ENCODE assay signal across 1 cellular context in the genomic region with DNA sequence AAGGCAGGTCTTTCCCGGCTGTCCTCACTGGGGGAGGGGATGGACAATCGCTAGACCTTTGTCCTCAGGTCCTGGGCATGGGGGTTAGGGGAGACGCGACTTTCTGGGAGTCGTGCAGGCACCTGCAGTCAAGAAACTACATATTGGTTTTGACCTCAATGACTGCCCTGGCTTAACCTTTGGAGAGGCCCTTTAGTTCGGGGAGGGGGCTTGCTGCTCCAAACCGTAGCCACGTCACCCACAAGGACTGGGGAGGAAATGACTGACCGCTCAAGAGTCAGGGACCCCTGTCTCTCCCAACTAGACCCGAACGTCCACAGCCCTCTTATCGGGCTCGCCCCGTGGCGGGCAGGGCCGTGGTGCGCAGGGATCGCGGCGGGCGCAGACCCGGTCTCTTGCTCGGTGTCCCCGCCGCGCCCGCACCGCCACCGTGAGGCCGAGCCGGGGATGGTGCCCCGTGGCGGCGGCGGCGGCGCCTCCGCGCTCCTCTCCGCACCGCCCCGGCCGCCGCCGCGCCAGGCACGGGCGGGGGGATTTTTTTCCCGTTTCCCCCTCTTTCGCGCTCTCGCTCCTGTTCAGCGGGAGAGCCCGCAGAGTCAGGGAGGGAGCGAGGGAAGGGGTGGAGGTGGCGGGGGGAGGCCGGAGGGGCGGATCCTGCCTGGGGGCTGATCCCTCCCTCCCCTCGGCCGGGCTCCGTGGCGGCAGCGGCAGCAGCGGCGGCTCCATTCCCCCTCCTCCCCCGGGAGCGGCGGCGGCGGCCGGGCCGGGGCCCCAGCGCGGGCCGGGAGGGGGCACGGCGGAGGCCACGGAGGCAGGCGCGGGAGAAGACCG.
TF ChIP-seq lines count a peak whose summit lies in the region.

A gene (plus strand): TSS at position 696 of the 831 bp plus-strand sequence. CDS start 3,579 bp downstream, outside the sequence.

TF ChIP-seq in K562, 482 proteins besides CTCF, POLR2A, EP300 and RAD21 (continued from another document):
- TF ChIP-seq, protein P1, sequence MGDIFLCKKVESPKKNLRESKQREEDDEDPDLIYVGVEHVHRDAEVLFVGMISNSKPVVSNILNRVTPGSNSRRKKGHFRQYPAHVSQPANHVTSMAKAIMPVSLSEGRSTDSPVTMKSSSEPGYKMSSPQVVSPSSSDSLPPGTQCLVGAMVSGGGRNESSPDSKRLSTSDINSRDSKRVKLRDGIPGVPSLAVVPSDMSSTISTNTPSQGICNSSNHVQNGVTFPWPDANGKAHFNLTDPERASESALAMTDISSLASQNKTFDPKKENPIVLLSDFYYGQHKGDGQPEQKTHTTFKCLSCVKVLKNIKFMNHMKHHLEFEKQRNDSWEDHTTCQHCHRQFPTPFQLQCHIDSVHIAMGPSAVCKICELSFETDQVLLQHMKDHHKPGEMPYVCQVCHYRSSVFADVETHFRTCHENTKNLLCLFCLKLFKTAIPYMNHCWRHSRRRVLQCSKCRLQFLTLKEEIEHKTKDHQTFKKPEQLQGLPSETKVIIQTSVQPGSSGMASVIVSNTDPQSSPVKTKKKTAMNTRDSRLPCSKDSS (IDR thresholded peaks at IDR 0.05; ENCODE audit: low read depth, partially characterized antibody) = no peak
- 0 out of 2 replicates have a peak, but pooled peaks have one; percentile 7 for TF ChIP-seq PML (IDR thresholded peaks at IDR 0.05; ENCODE audit: low read length)
- TF ChIP-seq, protein P2, sequence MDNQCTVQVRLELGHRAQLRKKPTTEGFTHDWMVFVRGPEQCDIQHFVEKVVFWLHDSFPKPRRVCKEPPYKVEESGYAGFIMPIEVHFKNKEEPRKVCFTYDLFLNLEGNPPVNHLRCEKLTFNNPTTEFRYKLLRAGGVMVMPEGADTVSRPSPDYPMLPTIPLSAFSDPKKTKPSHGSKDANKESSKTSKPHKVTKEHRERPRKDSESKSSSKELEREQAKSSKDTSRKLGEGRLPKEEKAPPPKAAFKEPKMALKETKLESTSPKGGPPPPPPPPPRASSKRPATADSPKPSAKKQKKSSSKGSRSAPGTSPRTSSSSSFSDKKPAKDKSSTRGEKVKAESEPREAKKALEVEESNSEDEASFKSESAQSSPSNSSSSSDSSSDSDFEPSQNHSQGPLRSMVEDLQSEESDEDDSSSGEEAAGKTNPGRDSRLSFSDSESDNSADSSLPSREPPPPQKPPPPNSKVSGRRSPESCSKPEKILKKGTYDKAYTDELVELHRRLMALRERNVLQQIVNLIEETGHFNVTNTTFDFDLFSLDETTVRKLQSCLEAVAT (IDR thresholded peaks at IDR 0.05) = no peak
- TF ChIP-seq ELF1 (tag; IDR thresholded peaks at IDR 0.05) = no peak
- TF ChIP-seq ZNF239 (CRISPR knock-in tag; IDR thresholded peaks at IDR 0.05) = no peak
- no peak for TF ChIP-seq ZNF232 (CRISPR knock-in tag; IDR thresholded peaks at IDR 0.05)
- no peak for TF ChIP-seq ZSCAN29 (IDR thresholded peaks at IDR 0.05)
- TF ChIP-seq KLF16 (IDR thresholded peaks at IDR 0.05) = no peak
- no peak for TF ChIP-seq TBL1XR1 (IDR thresholded peaks at IDR 0.05; ENCODE audit: low read length in 2 of 2)
- no peak for TF ChIP-seq ZNF445 (CRISPR knock-in tag; IDR thresholded peaks at IDR 0.05; ENCODE audit: low read depth)
- peak; percentile 86 for TF ChIP-seq SMAD4 (CRISPR knock-in tag; conservative IDR thresholded peaks at IDR 0.05)
- no peak for TF ChIP-seq KAT2B (IDR thresholded peaks at IDR 0.05; ENCODE audit: low read depth, low read length)
- TF ChIP-seq DNMT1 (IDR thresholded peaks at IDR 0.05) = no peak
- peak; percentile 40 for TF ChIP-seq CREM (IDR thresholded peaks at IDR 0.05; ENCODE audit: low read depth)
- no peak for TF ChIP-seq KDM5B (IDR thresholded peaks at IDR 0.05; ENCODE audit: insufficient replicate concordance, low read depth, low read length)
- TF ChIP-seq, protein P3, sequence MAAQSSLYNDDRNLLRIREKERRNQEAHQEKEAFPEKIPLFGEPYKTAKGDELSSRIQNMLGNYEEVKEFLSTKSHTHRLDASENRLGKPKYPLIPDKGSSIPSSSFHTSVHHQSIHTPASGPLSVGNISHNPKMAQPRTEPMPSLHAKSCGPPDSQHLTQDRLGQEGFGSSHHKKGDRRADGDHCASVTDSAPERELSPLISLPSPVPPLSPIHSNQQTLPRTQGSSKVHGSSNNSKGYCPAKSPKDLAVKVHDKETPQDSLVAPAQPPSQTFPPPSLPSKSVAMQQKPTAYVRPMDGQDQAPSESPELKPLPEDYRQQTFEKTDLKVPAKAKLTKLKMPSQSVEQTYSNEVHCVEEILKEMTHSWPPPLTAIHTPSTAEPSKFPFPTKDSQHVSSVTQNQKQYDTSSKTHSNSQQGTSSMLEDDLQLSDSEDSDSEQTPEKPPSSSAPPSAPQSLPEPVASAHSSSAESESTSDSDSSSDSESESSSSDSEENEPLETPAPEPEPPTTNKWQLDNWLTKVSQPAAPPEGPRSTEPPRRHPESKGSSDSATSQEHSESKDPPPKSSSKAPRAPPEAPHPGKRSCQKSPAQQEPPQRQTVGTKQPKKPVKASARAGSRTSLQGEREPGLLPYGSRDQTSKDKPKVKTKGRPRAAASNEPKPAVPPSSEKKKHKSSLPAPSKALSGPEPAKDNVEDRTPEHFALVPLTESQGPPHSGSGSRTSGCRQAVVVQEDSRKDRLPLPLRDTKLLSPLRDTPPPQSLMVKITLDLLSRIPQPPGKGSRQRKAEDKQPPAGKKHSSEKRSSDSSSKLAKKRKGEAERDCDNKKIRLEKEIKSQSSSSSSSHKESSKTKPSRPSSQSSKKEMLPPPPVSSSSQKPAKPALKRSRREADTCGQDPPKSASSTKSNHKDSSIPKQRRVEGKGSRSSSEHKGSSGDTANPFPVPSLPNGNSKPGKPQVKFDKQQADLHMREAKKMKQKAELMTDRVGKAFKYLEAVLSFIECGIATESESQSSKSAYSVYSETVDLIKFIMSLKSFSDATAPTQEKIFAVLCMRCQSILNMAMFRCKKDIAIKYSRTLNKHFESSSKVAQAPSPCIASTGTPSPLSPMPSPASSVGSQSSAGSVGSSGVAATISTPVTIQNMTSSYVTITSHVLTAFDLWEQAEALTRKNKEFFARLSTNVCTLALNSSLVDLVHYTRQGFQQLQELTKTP (IDR thresholded peaks at IDR 0.05; ENCODE audit: low read depth in 1 of 2, partially characterized antibody in 2 of 2) = no peak
- TF ChIP-seq ADNP (tag; IDR thresholded peaks at IDR 0.05) = no peak
- TF ChIP-seq, protein P4, sequence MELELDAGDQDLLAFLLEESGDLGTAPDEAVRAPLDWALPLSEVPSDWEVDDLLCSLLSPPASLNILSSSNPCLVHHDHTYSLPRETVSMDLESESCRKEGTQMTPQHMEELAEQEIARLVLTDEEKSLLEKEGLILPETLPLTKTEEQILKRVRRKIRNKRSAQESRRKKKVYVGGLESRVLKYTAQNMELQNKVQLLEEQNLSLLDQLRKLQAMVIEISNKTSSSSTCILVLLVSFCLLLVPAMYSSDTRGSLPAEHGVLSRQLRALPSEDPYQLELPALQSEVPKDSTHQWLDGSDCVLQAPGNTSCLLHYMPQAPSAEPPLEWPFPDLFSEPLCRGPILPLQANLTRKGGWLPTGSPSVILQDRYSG (tag; conservative IDR thresholded peaks at IDR 0.05; ENCODE audit: low read depth) = no peak
- no peak for TF ChIP-seq ARID2 (IDR thresholded peaks at IDR 0.05)
- TF ChIP-seq, protein P5, sequence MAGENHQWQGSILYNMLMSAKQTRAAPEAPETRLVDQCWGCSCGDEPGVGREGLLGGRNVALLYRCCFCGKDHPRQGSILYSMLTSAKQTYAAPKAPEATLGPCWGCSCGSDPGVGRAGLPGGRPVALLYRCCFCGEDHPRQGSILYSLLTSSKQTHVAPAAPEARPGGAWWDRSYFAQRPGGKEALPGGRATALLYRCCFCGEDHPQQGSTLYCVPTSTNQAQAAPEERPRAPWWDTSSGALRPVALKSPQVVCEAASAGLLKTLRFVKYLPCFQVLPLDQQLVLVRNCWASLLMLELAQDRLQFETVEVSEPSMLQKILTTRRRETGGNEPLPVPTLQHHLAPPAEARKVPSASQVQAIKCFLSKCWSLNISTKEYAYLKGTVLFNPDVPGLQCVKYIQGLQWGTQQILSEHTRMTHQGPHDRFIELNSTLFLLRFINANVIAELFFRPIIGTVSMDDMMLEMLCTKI (IDR thresholded peaks at IDR 0.05; ENCODE audit: partially characterized antibody) = no peak
- TF ChIP-seq ZNF76 (CRISPR knock-in tag; IDR thresholded peaks at IDR 0.05; ENCODE audit: borderline replicate concordance) = no peak
- no peak for TF ChIP-seq MTA1 (IDR thresholded peaks at IDR 0.05; ENCODE audit: borderline replicate concordance)
- no peak for TF ChIP-seq XRCC4 (IDR thresholded peaks at IDR 0.05; ENCODE audit: extremely low read depth, insufficient read depth, insufficient read length)
- no peak for TF ChIP-seq ZNF253 (CRISPR knock-in tag; conservative IDR thresholded peaks at IDR 0.05)
- TF ChIP-seq, protein P6, sequence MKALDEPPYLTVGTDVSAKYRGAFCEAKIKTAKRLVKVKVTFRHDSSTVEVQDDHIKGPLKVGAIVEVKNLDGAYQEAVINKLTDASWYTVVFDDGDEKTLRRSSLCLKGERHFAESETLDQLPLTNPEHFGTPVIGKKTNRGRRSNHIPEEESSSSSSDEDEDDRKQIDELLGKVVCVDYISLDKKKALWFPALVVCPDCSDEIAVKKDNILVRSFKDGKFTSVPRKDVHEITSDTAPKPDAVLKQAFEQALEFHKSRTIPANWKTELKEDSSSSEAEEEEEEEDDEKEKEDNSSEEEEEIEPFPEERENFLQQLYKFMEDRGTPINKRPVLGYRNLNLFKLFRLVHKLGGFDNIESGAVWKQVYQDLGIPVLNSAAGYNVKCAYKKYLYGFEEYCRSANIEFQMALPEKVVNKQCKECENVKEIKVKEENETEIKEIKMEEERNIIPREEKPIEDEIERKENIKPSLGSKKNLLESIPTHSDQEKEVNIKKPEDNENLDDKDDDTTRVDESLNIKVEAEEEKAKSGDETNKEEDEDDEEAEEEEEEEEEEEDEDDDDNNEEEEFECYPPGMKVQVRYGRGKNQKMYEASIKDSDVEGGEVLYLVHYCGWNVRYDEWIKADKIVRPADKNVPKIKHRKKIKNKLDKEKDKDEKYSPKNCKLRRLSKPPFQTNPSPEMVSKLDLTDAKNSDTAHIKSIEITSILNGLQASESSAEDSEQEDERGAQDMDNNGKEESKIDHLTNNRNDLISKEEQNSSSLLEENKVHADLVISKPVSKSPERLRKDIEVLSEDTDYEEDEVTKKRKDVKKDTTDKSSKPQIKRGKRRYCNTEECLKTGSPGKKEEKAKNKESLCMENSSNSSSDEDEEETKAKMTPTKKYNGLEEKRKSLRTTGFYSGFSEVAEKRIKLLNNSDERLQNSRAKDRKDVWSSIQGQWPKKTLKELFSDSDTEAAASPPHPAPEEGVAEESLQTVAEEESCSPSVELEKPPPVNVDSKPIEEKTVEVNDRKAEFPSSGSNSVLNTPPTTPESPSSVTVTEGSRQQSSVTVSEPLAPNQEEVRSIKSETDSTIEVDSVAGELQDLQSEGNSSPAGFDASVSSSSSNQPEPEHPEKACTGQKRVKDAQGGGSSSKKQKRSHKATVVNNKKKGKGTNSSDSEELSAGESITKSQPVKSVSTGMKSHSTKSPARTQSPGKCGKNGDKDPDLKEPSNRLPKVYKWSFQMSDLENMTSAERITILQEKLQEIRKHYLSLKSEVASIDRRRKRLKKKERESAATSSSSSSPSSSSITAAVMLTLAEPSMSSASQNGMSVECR (CRISPR knock-in tag; IDR thresholded peaks at IDR 0.05) = peak; percentile 62
- TF ChIP-seq RBM22 (IDR thresholded peaks at IDR 0.05; ENCODE audit: low read depth, low read length, poor library complexity, severe bottlenecking) = no peak
- peak; percentile 58; the same call in 1 of the 2 replicates for TF ChIP-seq ZBTB7A (IDR thresholded peaks at IDR 0.05; ENCODE audit: borderline replicate concordance, control insufficient read depth, low read depth, low read length)
- peak; percentile 46; the same call in 1 of the 2 replicates for TF ChIP-seq ZC3H4 (CRISPR knock-in tag; IDR thresholded peaks at IDR 0.05; ENCODE audit: borderline replicate concordance)
- no peak for TF ChIP-seq MTF1 (CRISPR knock-in tag; IDR thresholded peaks at IDR 0.05; ENCODE audit: borderline replicate concordance)
- no peak for TF ChIP-seq CHD4 (IDR thresholded peaks at IDR 0.05; ENCODE audit: insufficient read depth, insufficient replicate concordance, low read depth, low read length, poor library complexity, severe bottlenecking)
- TF ChIP-seq, protein P7, sequence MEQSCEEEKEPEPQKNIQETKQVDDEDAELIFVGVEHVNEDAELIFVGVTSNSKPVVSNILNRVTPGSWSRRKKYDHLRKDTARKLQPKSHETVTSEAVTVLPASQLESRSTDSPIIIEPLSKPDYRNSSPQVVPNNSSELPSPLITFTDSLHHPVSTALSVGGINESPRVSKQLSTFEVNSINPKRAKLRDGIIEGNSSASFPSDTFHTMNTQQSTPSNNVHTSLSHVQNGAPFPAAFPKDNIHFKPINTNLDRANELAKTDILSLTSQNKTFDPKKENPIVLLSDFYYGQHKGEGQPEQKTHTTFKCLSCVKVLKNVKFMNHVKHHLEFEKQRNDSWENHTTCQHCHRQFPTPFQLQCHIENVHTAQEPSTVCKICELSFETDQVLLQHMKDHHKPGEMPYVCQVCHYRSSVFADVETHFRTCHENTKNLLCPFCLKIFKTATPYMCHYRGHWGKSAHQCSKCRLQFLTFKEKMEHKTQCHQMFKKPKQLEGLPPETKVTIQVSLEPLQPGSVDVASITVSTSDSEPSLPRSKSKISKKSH (CRISPR knock-in tag; IDR thresholded peaks at IDR 0.05) = no peak
TF ChIP-seq in K562: peak in this region for 85.
